In genomic region chr1:3618904-3619671, GRCh38 we compare ENCODE assay signal across 8 cellular contexts. TPM values are rescaled to one million over a fixed set of nuclear protein-coding genes. Genes with fewer than 3 reads are reported as not detected.
DNase-seq lines count a peak whose midpoint lies in the region; ATAC-seq and TF ChIP-seq lines count a peak whose summit lies in the region.

No MANE protein-coding gene starts in this region.

- H3K27me3 ChIP-seq in Loucy (ENCODE audit: insufficient read depth, low read length, poor library complexity, severe bottlenecking), result no peaks in the 10 kb centered on the region

- H3K36me3 Mint-ChIP-seq in glutamatergic neuron (ENCODE audit: unreplicated experiment), result no peaks in the 10 kb centered on the region

- H3K9me2 ChIP-seq in Loucy (replicated peaks; ENCODE audit: low read depth, low read length), result no peaks in the 10 kb centered on the region

- peaks cover 10% of the 10 kb centered on the region for H3K9me3 Mint-ChIP-seq in glutamatergic neuron (ENCODE audit: unreplicated experiment)

- H3K4me2 ChIP-seq in Loucy (ENCODE audit: low read depth, low read length, poor library complexity, severe bottlenecking), result no peak overlapping the region

- peaks cover 12% of the 10 kb centered on the region for H3K27me3 Mint-ChIP-seq in glutamatergic neuron (ENCODE audit: unreplicated experiment)

- H3K9me3 ChIP-seq in Loucy (ENCODE audit: insufficient read depth, low read depth, low read length), result no peaks in the 10 kb centered on the region

- ATAC-seq in SK-N-SH treated with all-trans-retinoic acid at 6 μM for 48 hours, result peak; percentile 83

- intact Hi-C loops in posterior vena cava (cut with DNase I), result loop anchor here (2.0 to 5.0 kb wide), 2 partner anchors 52 to 126 kb away; no protein-coding TSS in a partner anchor

- H3K27ac Mint-ChIP-seq in glutamatergic neuron (ENCODE audit: unreplicated experiment), result no peak overlapping the region

- peak; percentile 77 for TF ChIP-seq CTCF in GM10266 (IDR thresholded peaks at IDR 0.05; ENCODE audit: control insufficient read depth, insufficient read depth, low read depth, missing control alignments)
- peak; percentile 80 for TF ChIP-seq CTCF in Loucy (conservative IDR thresholded peaks at IDR 0.05; ENCODE audit: low read length)
- TF ChIP-seq CTCF in glutamatergic neuron (IDR thresholded peaks at IDR 0.05; ENCODE audit: partially characterized antibody, unreplicated experiment), result peak; percentile 82

- no peak overlapping the region for H2AFZ ChIP-seq in Loucy (ENCODE audit: low read length)

- no peaks in the 10 kb centered on the region for H3K79me2 ChIP-seq in Loucy (ENCODE audit: insufficient read depth, low read length)

- H3K4me1 ChIP-seq in Loucy (ENCODE audit: insufficient read depth, low read length, poor library complexity, severe bottlenecking), result peaks cover 13% of the 10 kb centered on the region

- DNase-seq in GM10266 (ENCODE audit: extremely low spot score) (peak; percentile 86), glutamatergic neuron (peak; percentile 73), posterior vena cava (ENCODE audit: low spot score) (peak; percentile 89), ureter (ENCODE audit: low spot score) (peak; percentile 81), GOT3 (lab: John Stamatoyannopoulos, UW) (no peak)
- peak; percentile 74 for DNase-seq in activated naive CD4-positive, alpha-beta T cell treated with anti-CD3 and anti-CD28 coated beads, Interleukin-2, amount 50 U/mL, for 16 hours

- H3K4me3 ChIP-seq in Loucy (ENCODE audit: low read length, poor library complexity, severe bottlenecking), result no peak overlapping the region

- H3K4me3 Mint-ChIP-seq in glutamatergic neuron (ENCODE audit: unreplicated experiment), result no peak overlapping the region

- H3K4me1 Mint-ChIP-seq in glutamatergic neuron (ENCODE audit: low read depth, unreplicated experiment), result peaks cover 13% of the 10 kb centered on the region

- no peaks in the 10 kb centered on the region for H3F3A ChIP-seq in Loucy (ENCODE audit: low read depth)

- H3K9ac ChIP-seq in Loucy (ENCODE audit: low read depth, low read length, poor library complexity, severe bottlenecking), result no peak overlapping the region

- no peaks in the 10 kb centered on the region for H3K36me3 ChIP-seq in Loucy (ENCODE audit: insufficient read depth, low read length)

- H4K20me1 ChIP-seq in Loucy (ENCODE audit: insufficient read depth, low read length, poor library complexity, severe bottlenecking), result no peaks in the 10 kb centered on the region

TF ChIP-seq in SK-N-SH treated with all-trans-retinoic acid at 6 μM for 48 hours, 23 proteins besides CTCF, POLR2A, EP300 and RAD21:
- no peak for TF ChIP-seq TCF4 (CRISPR knock-in tag; IDR thresholded peaks at IDR 0.05; ENCODE audit: borderline replicate concordance)
- no peak for TF ChIP-seq RARB (CRISPR knock-in tag; IDR thresholded peaks at IDR 0.05)
- no peak for TF ChIP-seq PPARA (CRISPR knock-in tag; IDR thresholded peaks at IDR 0.05; ENCODE audit: borderline replicate concordance)
- TF ChIP-seq SNAI2 (CRISPR knock-in tag; IDR thresholded peaks at IDR 0.05), result no peak
- no peak for TF ChIP-seq ZNF8 (CRISPR knock-in tag; IDR thresholded peaks at IDR 0.05)
- TF ChIP-seq ZFP30 (CRISPR knock-in tag; IDR thresholded peaks at IDR 0.05), result no peak
- TF ChIP-seq, protein P1, sequence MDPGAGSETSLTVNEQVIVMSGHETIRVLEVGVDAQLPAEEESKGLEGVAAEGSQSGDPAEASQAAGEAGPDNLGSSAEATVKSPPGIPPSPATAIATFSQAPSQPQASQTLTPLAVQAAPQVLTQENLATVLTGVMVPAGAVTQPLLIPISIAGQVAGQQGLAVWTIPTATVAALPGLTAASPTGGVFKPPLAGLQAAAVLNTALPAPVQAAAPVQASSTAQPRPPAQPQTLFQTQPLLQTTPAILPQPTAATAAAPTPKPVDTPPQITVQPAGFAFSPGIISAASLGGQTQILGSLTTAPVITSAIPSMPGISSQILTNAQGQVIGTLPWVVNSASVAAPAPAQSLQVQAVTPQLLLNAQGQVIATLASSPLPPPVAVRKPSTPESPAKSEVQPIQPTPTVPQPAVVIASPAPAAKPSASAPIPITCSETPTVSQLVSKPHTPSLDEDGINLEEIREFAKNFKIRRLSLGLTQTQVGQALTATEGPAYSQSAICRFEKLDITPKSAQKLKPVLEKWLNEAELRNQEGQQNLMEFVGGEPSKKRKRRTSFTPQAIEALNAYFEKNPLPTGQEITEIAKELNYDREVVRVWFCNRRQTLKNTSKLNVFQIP (CRISPR knock-in tag; IDR thresholded peaks at IDR 0.05; ENCODE audit: borderline replicate concordance, low read depth), result no peak
- TF ChIP-seq, protein P2, sequence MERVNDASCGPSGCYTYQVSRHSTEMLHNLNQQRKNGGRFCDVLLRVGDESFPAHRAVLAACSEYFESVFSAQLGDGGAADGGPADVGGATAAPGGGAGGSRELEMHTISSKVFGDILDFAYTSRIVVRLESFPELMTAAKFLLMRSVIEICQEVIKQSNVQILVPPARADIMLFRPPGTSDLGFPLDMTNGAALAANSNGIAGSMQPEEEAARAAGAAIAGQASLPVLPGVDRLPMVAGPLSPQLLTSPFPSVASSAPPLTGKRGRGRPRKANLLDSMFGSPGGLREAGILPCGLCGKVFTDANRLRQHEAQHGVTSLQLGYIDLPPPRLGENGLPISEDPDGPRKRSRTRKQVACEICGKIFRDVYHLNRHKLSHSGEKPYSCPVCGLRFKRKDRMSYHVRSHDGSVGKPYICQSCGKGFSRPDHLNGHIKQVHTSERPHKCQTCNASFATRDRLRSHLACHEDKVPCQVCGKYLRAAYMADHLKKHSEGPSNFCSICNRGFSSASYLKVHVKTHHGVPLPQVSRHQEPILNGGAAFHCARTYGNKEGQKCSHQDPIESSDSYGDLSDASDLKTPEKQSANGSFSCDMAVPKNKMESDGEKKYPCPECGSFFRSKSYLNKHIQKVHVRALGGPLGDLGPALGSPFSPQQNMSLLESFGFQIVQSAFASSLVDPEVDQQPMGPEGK (CRISPR knock-in tag; IDR thresholded peaks at IDR 0.05; ENCODE audit: borderline replicate concordance), result no peak
- TF ChIP-seq, protein P3, sequence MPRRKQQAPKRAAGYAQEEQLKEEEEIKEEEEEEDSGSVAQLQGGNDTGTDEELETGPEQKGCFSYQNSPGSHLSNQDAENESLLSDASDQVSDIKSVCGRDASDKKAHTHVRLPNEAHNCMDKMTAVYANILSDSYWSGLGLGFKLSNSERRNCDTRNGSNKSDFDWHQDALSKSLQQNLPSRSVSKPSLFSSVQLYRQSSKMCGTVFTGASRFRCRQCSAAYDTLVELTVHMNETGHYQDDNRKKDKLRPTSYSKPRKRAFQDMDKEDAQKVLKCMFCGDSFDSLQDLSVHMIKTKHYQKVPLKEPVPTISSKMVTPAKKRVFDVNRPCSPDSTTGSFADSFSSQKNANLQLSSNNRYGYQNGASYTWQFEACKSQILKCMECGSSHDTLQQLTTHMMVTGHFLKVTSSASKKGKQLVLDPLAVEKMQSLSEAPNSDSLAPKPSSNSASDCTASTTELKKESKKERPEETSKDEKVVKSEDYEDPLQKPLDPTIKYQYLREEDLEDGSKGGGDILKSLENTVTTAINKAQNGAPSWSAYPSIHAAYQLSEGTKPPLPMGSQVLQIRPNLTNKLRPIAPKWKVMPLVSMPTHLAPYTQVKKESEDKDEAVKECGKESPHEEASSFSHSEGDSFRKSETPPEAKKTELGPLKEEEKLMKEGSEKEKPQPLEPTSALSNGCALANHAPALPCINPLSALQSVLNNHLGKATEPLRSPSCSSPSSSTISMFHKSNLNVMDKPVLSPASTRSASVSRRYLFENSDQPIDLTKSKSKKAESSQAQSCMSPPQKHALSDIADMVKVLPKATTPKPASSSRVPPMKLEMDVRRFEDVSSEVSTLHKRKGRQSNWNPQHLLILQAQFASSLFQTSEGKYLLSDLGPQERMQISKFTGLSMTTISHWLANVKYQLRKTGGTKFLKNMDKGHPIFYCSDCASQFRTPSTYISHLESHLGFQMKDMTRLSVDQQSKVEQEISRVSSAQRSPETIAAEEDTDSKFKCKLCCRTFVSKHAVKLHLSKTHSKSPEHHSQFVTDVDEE (CRISPR knock-in tag; IDR thresholded peaks at IDR 0.05), result no peak
- no peak for TF ChIP-seq ZNF565 (CRISPR knock-in tag; conservative IDR thresholded peaks at IDR 0.05; ENCODE audit: low read depth)
- TF ChIP-seq ESRRG (CRISPR knock-in tag; IDR thresholded peaks at IDR 0.05), result no peak
- TF ChIP-seq ARNTL (CRISPR knock-in tag; IDR thresholded peaks at IDR 0.05; ENCODE audit: borderline replicate concordance, low read depth), result no peak
- no peak for TF ChIP-seq ZFP3 (CRISPR knock-in tag; IDR thresholded peaks at IDR 0.05)
- no peak for TF ChIP-seq CSDC2 (CRISPR knock-in tag; IDR thresholded peaks at IDR 0.05)

RNA-seq across cellular contexts. Expression of gene TPRG1L, which starts 5.7 kb away (rescaled TPM):
- total RNA-seq in glutamatergic neuron (ENCODE audit: unreplicated experiment), result 43.1 TPM
- 10 to 100 TPM; 37.5 to 45.6 TPM for total RNA-seq in posterior vena cava
- total RNA-seq in ureter, result 54.7 TPM

RNA-seq across cellular contexts. Expression of gene MEGF6, which starts 7.8 kb away (rescaled TPM):
- total RNA-seq in glutamatergic neuron (ENCODE audit: unreplicated experiment) (64.7 TPM), posterior vena cava (100 to 1,000 TPM in 1 of 2 donors, 10 to 100 TPM in 1; 82.3 to 123 TPM), ureter (22.2 TPM)

RNA-seq across cellular contexts. Expression of gene WRAP73, which starts 30.8 kb away (rescaled TPM):
- total RNA-seq in glutamatergic neuron (ENCODE audit: unreplicated experiment) (47.7 TPM), posterior vena cava (10 to 100 TPM; 10.9 to 13.7 TPM), ureter (18.3 TPM)

RNA-seq across cellular contexts. Expression of gene TP73, which starts 33.2 kb away (rescaled TPM):
- total RNA-seq in glutamatergic neuron (ENCODE audit: unreplicated experiment) (13.0 TPM), posterior vena cava (not detected), ureter (3.7 TPM)
